28 cellular contexts compared by ENCODE assay signal in the genomic region with DNA sequence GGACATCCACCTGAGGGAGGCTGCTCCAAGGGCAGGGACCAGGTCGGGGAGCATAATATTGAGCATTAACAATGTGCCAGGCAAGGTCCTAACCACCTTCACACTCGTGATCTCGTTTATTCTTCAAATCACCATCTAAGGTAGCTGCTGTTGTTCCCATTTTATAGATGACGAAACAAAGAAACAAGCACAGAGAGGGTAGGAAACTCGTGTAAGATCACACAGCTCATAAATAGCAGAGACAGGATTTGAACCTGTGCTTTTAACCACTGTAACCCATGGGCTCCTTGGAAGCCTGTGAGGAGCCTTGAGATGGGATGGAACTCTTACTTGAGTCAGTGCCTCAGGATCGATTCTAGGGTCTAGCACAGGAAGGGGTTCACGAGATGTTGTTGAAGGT.
"Had no signal": no experiment of that assay in that cellular context is flagged by ENCODE, and none has a peak within 500 bp of the region (broad histone marks: within the 10 kb centered on the region; RNA-seq: fewer than 3 reads in every experiment).

No MANE protein-coding gene starts in this region.

- H3K36me3 ChIP-seq: neural progenitor cell, ovary, spleen, stomach, thoracic aorta, thyroid gland, tibial nerve, upper lobe of left lung, vagina had no signal

- H3K9me3 ChIP-seq: ovary, psoas muscle, spleen, stomach, thoracic aorta, thyroid gland, tibial nerve, upper lobe of left lung, vagina had no signal

- H3K4me3 Mint-ChIP-seq: natural killer cell; nephron; stimulated activated memory B cell treated with anti-CD40 and anti-IgM and Interleukin-4, amounts not matched to agents 10 μg/mL and 1 μg/mL and 100 μg/mL, for 72 hours; stimulated activated naive CD8-positive, alpha-beta T cell treated with anti-CD3 and anti-CD28 coated beads, Interleukin-15, Interleukin-2, amounts not matched to agents 100 ng/mL and 50 ng/mL, for 24 hours had no signal

- H3K27me3 ChIP-seq: ovary, thyroid gland, upper lobe of left lung, vagina had no signal

- ATAC-seq: natural killer cell; psoas muscle; right cardiac atrium; sciatic nerve; stimulated activated memory B cell treated with anti-CD40 and anti-IgM and Interleukin-4, amounts not matched to agents 10 μg/mL and 1 μg/mL and 100 μg/mL, for 72 hours had no signal

- H3K79me2 ChIP-seq: parathyroid adenoma had no signal

- DNase-seq: natural killer cell; occipital lobe; ovary; psoas muscle; right cardiac atrium; spleen; stimulated activated CD4-positive, alpha-beta T cell treated with anti-CD3 and anti-CD28 coated beads, Interleukin-12 subunit alpha, Interleukin-12 subunit beta, amount 100 ng/mL, for 4 hours; stimulated activated CD4-positive, alpha-beta T cell treated with anti-CD3 and anti-CD28 coated beads, Interleukin-1b, Interleukin-23, amount 100 ng/mL, for 48 hours; stimulated activated CD4-positive, alpha-beta T cell treated with anti-CD3 and anti-CD28 coated beads, Interleukin-4, amount 100 ng/mL, for 1 hour; stimulated activated CD4-positive, alpha-beta T cell treated with anti-CD3 and anti-CD28 coated beads, Interleukin-4, amount 100 ng/mL, for 4 hours; stimulated activated CD8-positive, alpha-beta memory T cell treated with anti-CD3 and anti-CD28 coated beads, Interleukin-4, amount 100 ng/mL, for 48 hours; stimulated activated naive CD4-positive, alpha-beta T cell treated with Interleukin-2 at 50 U/mL for 16 hours; stomach; thyroid gland; trophoblast cell; upper lobe of left lung had no signal

- H3K4me3 ChIP-seq: neural progenitor cell, ovary, psoas muscle, skin epidermis, smooth muscle cell, spleen, stomach, thoracic aorta, thyroid gland, tibial nerve, upper lobe of left lung, vagina had no signal

- H3K36me3 Mint-ChIP-seq: natural killer cell; neural progenitor cell; stimulated activated memory B cell treated with anti-CD40 and anti-IgM and Interleukin-4, amounts not matched to agents 10 μg/mL and 1 μg/mL and 100 μg/mL, for 72 hours had no signal

- H3K27ac Mint-ChIP-seq: natural killer cell; nephron; neural progenitor cell; progenitor cell of endocrine pancreas; stimulated activated memory B cell treated with anti-CD40 and anti-IgM and Interleukin-4, amounts not matched to agents 10 μg/mL and 1 μg/mL and 100 μg/mL, for 72 hours; stimulated activated naive CD8-positive, alpha-beta T cell treated with anti-CD3 and anti-CD28 coated beads, Interleukin-15, Interleukin-2, amounts not matched to agents 100 ng/mL and 50 ng/mL, for 24 hours had no signal

- H3K4me1 ChIP-seq: parathyroid adenoma, psoas muscle, thyroid gland, vagina had no signal

- H3K9ac ChIP-seq: neural progenitor cell, parathyroid adenoma had no signal

- H3K4me1 Mint-ChIP-seq: natural killer cell; nephron; stimulated activated memory B cell treated with anti-CD40 and anti-IgM and Interleukin-4, amounts not matched to agents 10 μg/mL and 1 μg/mL and 100 μg/mL, for 72 hours had no signal

- H3K9me3 Mint-ChIP-seq: natural killer cell; nephron; neural progenitor cell; stimulated activated memory B cell treated with anti-CD40 and anti-IgM and Interleukin-4, amounts not matched to agents 10 μg/mL and 1 μg/mL and 100 μg/mL, for 72 hours; stimulated activated naive CD8-positive, alpha-beta T cell treated with anti-CD3 and anti-CD28 coated beads, Interleukin-15, Interleukin-2, amounts not matched to agents 100 ng/mL and 50 ng/mL, for 24 hours had no signal

- H2AFZ ChIP-seq: neural progenitor cell, parathyroid adenoma had no signal

- H3K4me2 ChIP-seq: neural progenitor cell, smooth muscle cell had no signal

- H3K27ac ChIP-seq: neural progenitor cell, ovary, parathyroid adenoma, psoas muscle, skin epidermis, spleen, stomach, thoracic aorta, thyroid gland, tibial nerve, upper lobe of left lung, vagina had no signal
